8 cellular contexts compared by ENCODE assay signal in the genomic region with DNA sequence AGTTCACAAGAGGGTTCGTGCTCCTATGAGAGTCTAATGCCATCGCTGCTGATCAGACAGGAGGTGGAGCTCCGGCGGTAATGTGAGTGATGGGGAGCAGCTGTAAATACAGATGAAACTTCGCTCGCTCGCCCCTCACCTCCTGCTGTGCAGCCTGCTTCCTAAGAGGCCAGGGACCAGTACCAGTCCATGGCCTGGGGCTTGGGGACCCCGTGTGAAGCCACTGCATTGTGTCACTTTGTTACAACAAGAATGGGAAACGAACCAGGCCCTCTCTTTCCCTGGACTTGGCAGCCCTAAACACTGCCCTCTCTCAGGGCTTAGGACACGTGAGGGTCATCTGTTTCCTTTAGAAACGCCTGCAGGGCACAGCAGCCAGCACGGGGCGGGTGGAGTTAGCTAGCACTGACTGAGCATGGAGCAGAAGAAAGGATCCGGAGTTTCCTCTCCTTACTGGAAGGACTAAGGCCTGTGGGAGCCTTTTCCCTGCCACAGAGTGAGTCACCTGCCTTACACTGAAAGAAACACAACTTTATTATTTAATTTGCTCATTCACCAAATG.
DNase-seq lines count a peak whose midpoint lies in the region; ATAC-seq and TF ChIP-seq lines count a peak whose summit lies in the region.

No MANE protein-coding gene starts in this region.

- peaks cover 68% of the 10 kb centered on the region for H3K4me1 Mint-ChIP-seq in HFFc6 (ENCODE audit: low read depth)
- H3K4me1 Mint-ChIP-seq in activated CD4-positive, alpha-beta T cell treated with anti-CD3 and anti-CD28 coated beads, Interleukin-2, amount 10 ng/mL, durations not matched to agents 24 days and 14 days = peaks cover 17% of the 10 kb centered on the region

- H3K9ac ChIP-seq in skeletal muscle tissue (ENCODE audit: low read depth in 1 of 3, low read length in 3 of 3) = no peak overlapping the region

- no peaks in the 10 kb centered on the region for H3K36me3 ChIP-seq in skeletal muscle tissue (ENCODE audit: control insufficient read depth in 3 of 3, insufficient read depth in 3 of 3, low read length in 3 of 3)

- peaks cover 0 to 14% (median 0%) of the 10 kb centered on the region in 3 donors for H3K27me3 ChIP-seq in skeletal muscle tissue (ENCODE audit: control insufficient read depth in 3 of 3, insufficient read depth in 3 of 3, low read length in 3 of 3)

- H3K4me1 ChIP-seq in skeletal muscle tissue (ENCODE audit: control insufficient read depth in 3 of 3, insufficient read depth in 3 of 3, low read length in 3 of 3) = peaks cover 8 to 16% (median 14%) of the 10 kb centered on the region in 3 donors

- H3K9me3 Mint-ChIP-seq in HFFc6 = peaks cover 2% of the 10 kb centered on the region; the same call in 1 of the 2 replicates
- H3K9me3 Mint-ChIP-seq in activated CD4-positive, alpha-beta T cell treated with anti-CD3 and anti-CD28 coated beads, Interleukin-2, amount 10 ng/mL, durations not matched to agents 24 days and 14 days = peaks cover 2% of the 10 kb centered on the region

- peak overlapping the region; percentile 60 for H3K4me3 Mint-ChIP-seq in HFFc6
- H3K4me3 Mint-ChIP-seq in activated CD4-positive, alpha-beta T cell treated with anti-CD3 and anti-CD28 coated beads, Interleukin-2, amount 10 ng/mL, durations not matched to agents 24 days and 14 days = no peak overlapping the region

- peak overlapping the region; percentile 97 for H3K27ac Mint-ChIP-seq in HFFc6
- no peak overlapping the region for H3K27ac Mint-ChIP-seq in activated CD4-positive, alpha-beta T cell treated with anti-CD3 and anti-CD28 coated beads, Interleukin-2, amount 10 ng/mL, durations not matched to agents 24 days and 14 days

- H3K4me3 ChIP-seq in skeletal muscle tissue (ENCODE audit: low read length in 3 of 3) = no peak overlapping the region

- intact Hi-C loops in activated CD4-positive, alpha-beta T cell treated with anti-CD3 and anti-CD28 coated beads, Interleukin-2, amount 10 ng/mL, durations not matched to agents 24 days and 14 days (cut with micrococcal nuclease) = no loop called here

- peaks cover 23% of the 10 kb centered on the region for H3K36me3 Mint-ChIP-seq in HFFc6 (ENCODE audit: low read depth)
- H3K36me3 Mint-ChIP-seq in activated CD4-positive, alpha-beta T cell treated with anti-CD3 and anti-CD28 coated beads, Interleukin-2, amount 10 ng/mL, durations not matched to agents 24 days and 14 days (ENCODE audit: low read depth) = peaks cover 2% of the 10 kb centered on the region

- peak overlapping the region; percentile 36 for H3K27ac ChIP-seq in skeletal muscle tissue (ENCODE audit: low read depth, low read length)

- no peak; the same call in 1 of the 2 replicates for TF ChIP-seq CTCF in HFFc6 (IDR thresholded peaks at IDR 0.05)

- DNase-seq in HFFc6 = peak; percentile 96
- peak; percentile 50 for DNase-seq in brain pericyte (ENCODE audit: low read depth, low spot score)
- DNase-seq in hypothalamus (lab: John Stamatoyannopoulos, UW) = peak in 40 of 51 donors; percentile 10 to 84 (median 48)
- no peak for DNase-seq in activated CD4-positive, alpha-beta T cell treated with anti-CD3 and anti-CD28 coated beads, Interleukin-2, amount 10 ng/mL, durations not matched to agents 24 days and 14 days

- H3K9me3 ChIP-seq in skeletal muscle tissue (ENCODE audit: control insufficient read depth in 3 of 3, low read length in 3 of 3) = peaks cover 0 to 3% (median 2%) of the 10 kb centered on the region in 3 donors

- peaks cover 4% of the 10 kb centered on the region for H3K27me3 Mint-ChIP-seq in HFFc6 (ENCODE audit: insufficient read depth)
- no peaks in the 10 kb centered on the region for H3K27me3 Mint-ChIP-seq in activated CD4-positive, alpha-beta T cell treated with anti-CD3 and anti-CD28 coated beads, Interleukin-2, amount 10 ng/mL, durations not matched to agents 24 days and 14 days

- no peak for ATAC-seq in HG03571 (IDR thresholded peaks at IDR 0.05; ENCODE audit: unreplicated experiment)
- ATAC-seq in GM19455 (IDR thresholded peaks at IDR 0.05; ENCODE audit: unreplicated experiment) = no peak
- no peak for ATAC-seq in HG03175 (IDR thresholded peaks at IDR 0.05; ENCODE audit: unreplicated experiment)
